Comparison of ENCODE assay signal across 19 cellular contexts in the genomic region with DNA sequence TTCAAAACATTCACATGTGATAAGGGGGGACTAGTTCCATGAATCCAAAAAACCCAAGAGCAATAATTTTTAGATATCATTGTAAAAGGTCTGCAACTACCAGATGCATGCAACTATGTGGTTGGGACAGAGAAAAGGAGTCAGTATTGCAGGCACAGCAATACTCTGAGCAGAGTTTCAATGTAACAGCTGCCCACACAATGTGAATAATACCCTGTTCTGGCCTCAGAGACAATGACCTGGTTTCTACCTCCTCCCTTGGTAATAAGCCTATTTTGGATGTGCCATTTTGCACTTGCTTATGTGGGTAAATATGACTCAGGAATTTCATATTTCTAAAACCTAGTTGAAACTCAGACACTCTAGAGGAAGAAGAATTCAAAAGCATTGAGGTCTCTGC.
A peak's percentile ranks its signal among the peaks of the same experiment; 100 is the strongest.
DNase-seq lines count a peak whose midpoint lies in the region; ATAC-seq and TF ChIP-seq lines count a peak whose summit lies in the region.
"Had no signal": no experiment of that assay in that cellular context is flagged by ENCODE, and none has a peak within 500 bp of the region (broad histone marks: within the 10 kb centered on the region; RNA-seq: fewer than 3 reads in every experiment).

No MANE protein-coding gene starts in this region.

- ATAC-seq in activated CD4-positive, CD25-positive, alpha-beta regulatory T cell treated with anti-CD3 and anti-CD28 coated beads, Interleukin-2, amount 50 U/mL, for 24 hours, result peak; percentile 25 to 56
- ATAC-seq in HG03521 (IDR thresholded peaks at IDR 0.05; ENCODE audit: unreplicated experiment), result peak; percentile 46
- ATAC-seq in GM23338, result no peak
- ATAC-seq: CD8-positive, alpha-beta T cell had no signal

- H3K9me3 Mint-ChIP-seq in glutamatergic neuron (ENCODE audit: unreplicated experiment) (no peaks in the 10 kb centered on the region), GM23338 (no peaks in the 10 kb centered on the region)
- H3K9me3 Mint-ChIP-seq: activated T-helper 2 cell treated with anti-CD3 and anti-CD28 coated beads, Interferon-gamma antibody, Interleukin-2, Interleukin-4, amounts not matched to agents 10 μg/mL and 5 μg/mL and 100 μg/mL, durations not matched to agents 14 hours and 24 hours and 36 hours; CD8-positive, alpha-beta T cell had no signal

- no peak overlapping the region for H3K4me2 ChIP-seq in GM23338

- H3K9me2 ChIP-seq in GM23338 (ENCODE audit: insufficient read depth), result no peaks in the 10 kb centered on the region

- H3K9me3 ChIP-seq in ascending aorta, result no peaks in the 10 kb centered on the region
- H3K9me3 ChIP-seq: adrenal gland, neutrophil, tibial artery had no signal

- H3K27ac ChIP-seq in GM23338 (ENCODE audit: low read depth) (no peak overlapping the region), ascending aorta (no peak overlapping the region)
- H3K27ac ChIP-seq: adrenal gland, neutrophil, tibial artery had no signal

- no peaks in the 10 kb centered on the region for H3K79me2 ChIP-seq in GM23338 (replicated peaks; ENCODE audit: insufficient read depth)

- H3K27me3 ChIP-seq in GM23338 (ENCODE audit: insufficient read depth), result no peaks in the 10 kb centered on the region
- H3K27me3 ChIP-seq in ascending aorta, result no peaks in the 10 kb centered on the region
- H3K27me3 ChIP-seq: adrenal gland, neutrophil, tibial artery had no signal

- no peaks in the 10 kb centered on the region for H3K36me3 ChIP-seq in GM23338 (ENCODE audit: insufficient read depth)
- H3K36me3 ChIP-seq in ascending aorta, result no peaks in the 10 kb centered on the region
- H3K36me3 ChIP-seq: adrenal gland, neutrophil, tibial artery had no signal

- H3K4me3 ChIP-seq in GM23338, result no peak overlapping the region
- no peak overlapping the region for H3K4me3 ChIP-seq in ascending aorta
- H3K4me3 ChIP-seq: adrenal gland, tibial artery had no signal

- no peak overlapping the region for H3K4me3 Mint-ChIP-seq in glutamatergic neuron (ENCODE audit: unreplicated experiment)
- no peak overlapping the region for H3K4me3 Mint-ChIP-seq in GM23338
- H3K4me3 Mint-ChIP-seq: CD8-positive, alpha-beta T cell; IgD-negative memory B cell had no signal

- H2AFZ ChIP-seq in GM23338, result no peak overlapping the region

- H3K27me3 Mint-ChIP-seq in glutamatergic neuron (ENCODE audit: unreplicated experiment) (no peaks in the 10 kb centered on the region), GM23338 (ENCODE audit: insufficient read depth, low read depth, poor library complexity) (no peaks in the 10 kb centered on the region)

- H4K20me1 ChIP-seq in GM23338 (replicated peaks; ENCODE audit: insufficient read depth), result no peaks in the 10 kb centered on the region

- no peak for DNase-seq in activated CD4-positive, CD25-positive, alpha-beta regulatory T cell treated with anti-CD3 and anti-CD28 coated beads, Interleukin-2, amount 50 U/mL, for 72 hours
- DNase-seq in Ammon's horn (ENCODE audit: low spot score) (peak; percentile 15), glutamatergic neuron (no peak), NCI-H446 treated with DMSO at 0.1 percent for 48 hours (lab: John Stamatoyannopoulos, UW) (no peak), GM23338 (ENCODE audit: low spot score) (no peak), ascending aorta (ENCODE audit: low spot score in 2 of 2) (no peak)
- DNase-seq: 8988T; adrenal gland; CD8-positive, alpha-beta T cell; kidney glomerular epithelial cell; NCI-H1436; NCI-H524 treated with DMSO at 0.1 percent for 48 hours; stimulated activated naive CD4-positive, alpha-beta T cell; tibial artery had no signal

- TF ChIP-seq CTCF in glutamatergic neuron (IDR thresholded peaks at IDR 0.05; ENCODE audit: partially characterized antibody, unreplicated experiment), result no peak
- TF ChIP-seq CTCF in GM23338 (conservative IDR thresholded peaks at IDR 0.05; ENCODE audit: low read depth in 2 of 2), result no peak
- no peak for TF ChIP-seq CTCF in ascending aorta (IDR thresholded peaks at IDR 0.05)

- H3K36me3 Mint-ChIP-seq in glutamatergic neuron (ENCODE audit: unreplicated experiment), result no peaks in the 10 kb centered on the region
- no peaks in the 10 kb centered on the region for H3K36me3 Mint-ChIP-seq in GM23338 (ENCODE audit: low read depth)
- H3K36me3 Mint-ChIP-seq: CD8-positive, alpha-beta T cell; IgD-negative memory B cell had no signal

- H3K4me1 ChIP-seq in GM23338 (ENCODE audit: insufficient read depth) (no peaks in the 10 kb centered on the region), ascending aorta (no peaks in the 10 kb centered on the region)

- H3F3A ChIP-seq in GM23338 (replicated peaks; ENCODE audit: low read depth), result no peaks in the 10 kb centered on the region

- H3K4me1 Mint-ChIP-seq in glutamatergic neuron (ENCODE audit: low read depth, unreplicated experiment) (peaks cover 15% of the 10 kb centered on the region), GM23338 (peaks cover 8% of the 10 kb centered on the region; the same call in 2 of the 3 replicates)
- H3K4me1 Mint-ChIP-seq: IgD-negative memory B cell had no signal

- intact Hi-C loops in ascending aorta (cut with DNase I), result no loop called here

- H3K27ac Mint-ChIP-seq in glutamatergic neuron (ENCODE audit: unreplicated experiment) (peak overlapping the region; percentile 49), GM23338 (no peak overlapping the region)
- H3K27ac Mint-ChIP-seq: activated T-helper 2 cell treated with anti-CD3 and anti-CD28 coated beads, Interferon-gamma antibody, Interleukin-2, Interleukin-4, amounts not matched to agents 10 μg/mL and 5 μg/mL and 100 μg/mL, durations not matched to agents 14 hours and 24 hours and 36 hours; CD8-positive, alpha-beta T cell had no signal

TF ChIP-seq in GM23338, 12 proteins besides CTCF, POLR2A, EP300 and RAD21:
- no peak for TF ChIP-seq ZNF114 (CRISPR knock-in tag; IDR thresholded peaks at IDR 0.05)
- no peak for TF ChIP-seq JUNB (IDR thresholded peaks at IDR 0.05; ENCODE audit: unreplicated experiment)
- TF ChIP-seq EZH2phosphoT487 (IDR thresholded peaks at IDR 0.05; ENCODE audit: unreplicated experiment), result no peak
- TF ChIP-seq, protein P1, sequence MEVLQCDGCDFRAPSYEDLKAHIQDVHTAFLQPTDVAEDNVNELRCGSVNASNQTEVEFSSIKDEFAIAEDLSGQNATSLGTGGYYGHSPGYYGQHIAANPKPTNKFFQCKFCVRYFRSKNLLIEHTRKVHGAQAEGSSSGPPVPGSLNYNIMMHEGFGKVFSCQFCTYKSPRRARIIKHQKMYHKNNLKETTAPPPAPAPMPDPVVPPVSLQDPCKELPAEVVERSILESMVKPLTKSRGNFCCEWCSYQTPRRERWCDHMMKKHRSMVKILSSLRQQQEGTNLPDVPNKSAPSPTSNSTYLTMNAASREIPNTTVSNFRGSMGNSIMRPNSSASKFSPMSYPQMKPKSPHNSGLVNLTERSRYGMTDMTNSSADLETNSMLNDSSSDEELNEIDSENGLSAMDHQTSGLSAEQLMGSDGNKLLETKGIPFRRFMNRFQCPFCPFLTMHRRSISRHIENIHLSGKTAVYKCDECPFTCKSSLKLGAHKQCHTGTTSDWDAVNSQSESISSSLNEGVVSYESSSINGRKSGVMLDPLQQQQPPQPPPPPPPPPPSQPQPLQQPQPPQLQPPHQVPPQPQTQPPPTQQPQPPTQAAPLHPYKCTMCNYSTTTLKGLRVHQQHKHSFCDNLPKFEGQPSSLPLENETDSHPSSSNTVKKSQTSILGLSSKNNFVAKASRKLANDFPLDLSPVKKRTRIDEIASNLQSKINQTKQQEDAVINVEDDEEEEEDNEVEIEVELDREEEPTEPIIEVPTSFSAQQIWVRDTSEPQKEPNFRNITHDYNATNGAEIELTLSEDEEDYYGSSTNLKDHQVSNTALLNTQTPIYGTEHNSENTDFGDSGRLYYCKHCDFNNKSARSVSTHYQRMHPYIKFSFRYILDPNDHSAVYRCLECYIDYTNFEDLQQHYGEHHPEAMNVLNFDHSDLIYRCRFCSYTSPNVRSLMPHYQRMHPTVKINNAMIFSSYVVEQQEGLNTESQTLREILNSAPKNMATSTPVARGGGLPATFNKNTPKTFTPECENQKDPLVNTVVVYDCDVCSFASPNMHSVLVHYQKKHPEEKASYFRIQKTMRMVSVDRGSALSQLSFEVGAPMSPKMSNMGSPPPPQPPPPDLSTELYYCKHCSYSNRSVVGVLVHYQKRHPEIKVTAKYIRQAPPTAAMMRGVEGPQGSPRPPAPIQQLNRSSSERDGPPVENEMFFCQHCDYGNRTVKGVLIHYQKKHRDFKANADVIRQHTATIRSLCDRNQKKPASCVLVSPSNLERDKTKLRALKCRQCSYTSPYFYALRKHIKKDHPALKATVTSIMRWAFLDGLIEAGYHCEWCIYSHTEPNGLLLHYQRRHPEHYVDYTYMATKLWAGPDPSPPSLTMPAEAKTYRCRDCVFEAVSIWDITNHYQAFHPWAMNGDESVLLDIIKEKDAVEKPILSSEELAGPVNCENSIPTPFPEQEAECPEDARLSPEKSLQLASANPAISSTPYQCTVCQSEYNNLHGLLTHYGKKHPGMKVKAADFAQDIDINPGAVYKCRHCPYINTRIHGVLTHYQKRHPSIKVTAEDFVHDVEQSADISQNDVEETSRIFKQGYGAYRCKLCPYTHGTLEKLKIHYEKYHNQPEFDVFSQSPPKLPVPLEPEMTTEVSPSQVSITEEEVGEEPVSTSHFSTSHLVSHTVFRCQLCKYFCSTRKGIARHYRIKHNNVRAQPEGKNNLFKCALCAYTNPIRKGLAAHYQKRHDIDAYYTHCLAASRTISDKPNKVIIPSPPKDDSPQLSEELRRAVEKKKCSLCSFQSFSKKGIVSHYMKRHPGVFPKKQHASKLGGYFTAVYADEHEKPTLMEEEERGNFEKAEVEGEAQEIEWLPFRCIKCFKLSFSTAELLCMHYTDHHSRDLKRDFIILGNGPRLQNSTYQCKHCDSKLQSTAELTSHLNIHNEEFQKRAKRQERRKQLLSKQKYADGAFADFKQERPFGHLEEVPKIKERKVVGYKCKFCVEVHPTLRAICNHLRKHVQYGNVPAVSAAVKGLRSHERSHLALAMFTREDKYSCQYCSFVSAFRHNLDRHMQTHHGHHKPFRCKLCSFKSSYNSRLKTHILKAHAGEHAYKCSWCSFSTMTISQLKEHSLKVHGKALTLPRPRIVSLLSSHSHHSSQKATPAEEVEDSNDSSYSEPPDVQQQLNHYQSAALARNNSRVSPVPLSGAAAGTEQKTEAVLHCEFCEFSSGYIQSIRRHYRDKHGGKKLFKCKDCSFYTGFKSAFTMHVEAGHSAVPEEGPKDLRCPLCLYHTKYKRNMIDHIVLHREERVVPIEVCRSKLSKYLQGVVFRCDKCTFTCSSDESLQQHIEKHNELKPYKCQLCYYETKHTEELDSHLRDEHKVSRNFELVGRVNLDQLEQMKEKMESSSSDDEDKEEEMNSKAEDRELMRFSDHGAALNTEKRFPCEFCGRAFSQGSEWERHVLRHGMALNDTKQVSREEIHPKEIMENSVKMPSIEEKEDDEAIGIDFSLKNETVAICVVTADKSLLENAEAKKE (CRISPR knock-in tag; IDR thresholded peaks at IDR 0.05), result no peak
TF ChIP-seq in GM23338: peak in this region for 0.
